ENCODE assay signal across 17 cellular contexts in the genomic region with DNA sequence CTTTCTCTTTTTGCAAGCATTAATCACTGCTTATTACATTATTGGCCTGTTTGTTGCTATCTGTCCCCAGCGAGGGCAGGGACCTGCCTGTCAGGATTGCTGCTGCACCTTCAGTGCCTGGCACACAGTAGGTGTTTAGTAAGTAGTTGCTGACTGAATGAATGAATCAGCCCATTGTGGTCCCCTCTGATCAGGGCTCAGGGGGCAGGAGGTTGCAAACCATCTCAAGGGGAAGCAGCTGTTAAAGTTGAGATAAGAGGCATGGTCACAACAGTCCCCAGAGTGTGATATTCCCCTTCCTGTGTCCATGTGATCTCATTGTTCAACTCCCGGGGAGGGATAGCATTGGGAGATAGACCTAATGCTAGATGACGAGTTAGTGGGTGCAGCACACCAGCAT.
"Had no signal": no experiment of that assay in that cellular context is flagged by ENCODE, and none has a peak within 500 bp of the region (broad histone marks: within the 10 kb centered on the region; RNA-seq: fewer than 3 reads in every experiment).

No MANE protein-coding gene starts in this region.

- H3K4me1 ChIP-seq: colonic mucosa, foreskin keratinocyte, upper lobe of left lung had no signal

- H3K4me3 ChIP-seq: cardiac muscle cell, colonic mucosa, lung, ovary, spleen, upper lobe of left lung had no signal

- H3K27me3 ChIP-seq: colonic mucosa, foreskin keratinocyte, ovary, upper lobe of left lung had no signal

- H3K36me3 ChIP-seq: cardiac muscle cell, colonic mucosa, ovary, spleen, upper lobe of left lung, WERI-Rb-1 had no signal

- DNase-seq: activated CD4-positive, alpha-beta memory T cell treated with anti-CD3 and anti-CD28 coated beads, Interleukin-2, amount 10 ng/mL, durations not matched to agents 7 days and 5 days; activated CD4-positive, alpha-beta T cell treated with anti-CD3 and anti-CD28 coated beads for 36 hours; activated effector memory CD4-positive, alpha-beta T cell treated with anti-CD3 and anti-CD28 coated beads, Interleukin-2, amount 50 U/mL, for 16 hours; activated T-cell treated with anti-CD3 and anti-CD28 coated beads, Interleukin-2, amount 50 U/mL, for 4 hours; colonic mucosa; foreskin keratinocyte; left cardiac atrium; naive B cell; ovary; spleen; stimulated activated naive CD8-positive, alpha-beta T cell treated with anti-CD3 and anti-CD28 coated beads, Interleukin-15, amount 100 ng/mL, for 72 hours; upper lobe of left lung; WERI-Rb-1 had no signal

- ATAC-seq: activated CD4-positive, alpha-beta T cell treated with anti-CD3 and anti-CD28 coated beads for 36 hours; activated naive CD4-positive, alpha-beta T cell treated with anti-CD3 and anti-CD28 coated beads, Interleukin-2, amount 50 U/mL, for 72 hours; activated T-cell treated with anti-CD3 and anti-CD28 coated beads, Interleukin-2, amount 50 U/mL, for 4 hours; foreskin keratinocyte; left cardiac atrium; sciatic nerve; stimulated activated naive CD8-positive, alpha-beta T cell treated with anti-CD3 and anti-CD28 coated beads, Interleukin-15, amount 100 ng/mL, for 72 hours had no signal

- H3K9me3 ChIP-seq: colonic mucosa, ovary, spleen, upper lobe of left lung had no signal

- H3K27ac ChIP-seq: cardiac muscle cell, colonic mucosa, foreskin keratinocyte, ovary, spleen, upper lobe of left lung, WERI-Rb-1 had no signal
